ENCODE assay signal across 1 cellular context in the genomic region with DNA sequence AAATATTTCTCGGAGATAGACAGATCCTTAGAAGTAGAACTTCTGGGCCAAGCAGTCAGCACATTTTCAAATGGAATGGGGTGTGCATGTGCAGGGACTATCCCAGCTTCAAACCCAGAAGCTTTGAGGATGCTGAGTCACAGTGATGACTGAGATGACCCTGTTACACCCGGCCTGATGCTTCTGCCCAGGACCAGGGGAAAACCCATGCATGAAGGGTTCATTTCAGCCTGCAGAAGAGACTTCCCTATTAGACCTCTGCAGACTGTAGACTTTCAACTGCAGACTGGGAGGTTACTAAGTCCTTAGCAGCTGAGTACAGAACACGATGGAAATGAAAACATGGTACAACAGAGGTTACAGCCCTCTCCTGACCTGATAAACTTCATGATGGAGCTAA.
TF ChIP-seq lines count a peak whose summit lies in the region.

No MANE protein-coding gene starts in this region.

TF ChIP-seq in SK-N-SH treated with all-trans-retinoic acid at 6 μM for 48 hours, 23 proteins besides CTCF, POLR2A, EP300 and RAD21 (continued from another document):
- TF ChIP-seq, protein P1, sequence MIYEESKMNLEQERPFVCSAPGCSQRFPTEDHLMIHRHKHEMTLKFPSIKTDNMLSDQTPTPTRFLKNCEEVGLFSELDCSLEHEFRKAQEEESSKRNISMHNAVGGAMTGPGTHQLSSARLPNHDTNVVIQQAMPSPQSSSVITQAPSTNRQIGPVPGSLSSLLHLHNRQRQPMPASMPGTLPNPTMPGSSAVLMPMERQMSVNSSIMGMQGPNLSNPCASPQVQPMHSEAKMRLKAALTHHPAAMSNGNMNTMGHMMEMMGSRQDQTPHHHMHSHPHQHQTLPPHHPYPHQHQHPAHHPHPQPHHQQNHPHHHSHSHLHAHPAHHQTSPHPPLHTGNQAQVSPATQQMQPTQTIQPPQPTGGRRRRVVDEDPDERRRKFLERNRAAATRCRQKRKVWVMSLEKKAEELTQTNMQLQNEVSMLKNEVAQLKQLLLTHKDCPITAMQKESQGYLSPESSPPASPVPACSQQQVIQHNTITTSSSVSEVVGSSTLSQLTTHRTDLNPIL (CRISPR knock-in tag; IDR thresholded peaks at IDR 0.05; ENCODE audit: low read depth): no peak
- TF ChIP-seq ZFP30 (CRISPR knock-in tag; IDR thresholded peaks at IDR 0.05) (no peak), ISL1 (CRISPR knock-in tag; IDR thresholded peaks at IDR 0.05) (no peak), ZC3H10 (CRISPR knock-in tag; IDR thresholded peaks at IDR 0.05) (no peak), ESRRG (CRISPR knock-in tag; IDR thresholded peaks at IDR 0.05) (no peak), TOX (CRISPR knock-in tag; IDR thresholded peaks at IDR 0.05; ENCODE audit: borderline replicate concordance) (no peak), ZFP3 (CRISPR knock-in tag; IDR thresholded peaks at IDR 0.05) (no peak), ZNF70 (CRISPR knock-in tag; IDR thresholded peaks at IDR 0.05) (no peak), ARNTL (CRISPR knock-in tag; IDR thresholded peaks at IDR 0.05; ENCODE audit: borderline replicate concordance, low read depth) (no peak), TCF4 (CRISPR knock-in tag; IDR thresholded peaks at IDR 0.05; ENCODE audit: borderline replicate concordance) (no peak), CSDC2 (CRISPR knock-in tag; IDR thresholded peaks at IDR 0.05) (no peak)
- TF ChIP-seq, protein P2, sequence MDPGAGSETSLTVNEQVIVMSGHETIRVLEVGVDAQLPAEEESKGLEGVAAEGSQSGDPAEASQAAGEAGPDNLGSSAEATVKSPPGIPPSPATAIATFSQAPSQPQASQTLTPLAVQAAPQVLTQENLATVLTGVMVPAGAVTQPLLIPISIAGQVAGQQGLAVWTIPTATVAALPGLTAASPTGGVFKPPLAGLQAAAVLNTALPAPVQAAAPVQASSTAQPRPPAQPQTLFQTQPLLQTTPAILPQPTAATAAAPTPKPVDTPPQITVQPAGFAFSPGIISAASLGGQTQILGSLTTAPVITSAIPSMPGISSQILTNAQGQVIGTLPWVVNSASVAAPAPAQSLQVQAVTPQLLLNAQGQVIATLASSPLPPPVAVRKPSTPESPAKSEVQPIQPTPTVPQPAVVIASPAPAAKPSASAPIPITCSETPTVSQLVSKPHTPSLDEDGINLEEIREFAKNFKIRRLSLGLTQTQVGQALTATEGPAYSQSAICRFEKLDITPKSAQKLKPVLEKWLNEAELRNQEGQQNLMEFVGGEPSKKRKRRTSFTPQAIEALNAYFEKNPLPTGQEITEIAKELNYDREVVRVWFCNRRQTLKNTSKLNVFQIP (CRISPR knock-in tag; IDR thresholded peaks at IDR 0.05; ENCODE audit: borderline replicate concordance, low read depth): no peak
- TF ChIP-seq, protein P3, sequence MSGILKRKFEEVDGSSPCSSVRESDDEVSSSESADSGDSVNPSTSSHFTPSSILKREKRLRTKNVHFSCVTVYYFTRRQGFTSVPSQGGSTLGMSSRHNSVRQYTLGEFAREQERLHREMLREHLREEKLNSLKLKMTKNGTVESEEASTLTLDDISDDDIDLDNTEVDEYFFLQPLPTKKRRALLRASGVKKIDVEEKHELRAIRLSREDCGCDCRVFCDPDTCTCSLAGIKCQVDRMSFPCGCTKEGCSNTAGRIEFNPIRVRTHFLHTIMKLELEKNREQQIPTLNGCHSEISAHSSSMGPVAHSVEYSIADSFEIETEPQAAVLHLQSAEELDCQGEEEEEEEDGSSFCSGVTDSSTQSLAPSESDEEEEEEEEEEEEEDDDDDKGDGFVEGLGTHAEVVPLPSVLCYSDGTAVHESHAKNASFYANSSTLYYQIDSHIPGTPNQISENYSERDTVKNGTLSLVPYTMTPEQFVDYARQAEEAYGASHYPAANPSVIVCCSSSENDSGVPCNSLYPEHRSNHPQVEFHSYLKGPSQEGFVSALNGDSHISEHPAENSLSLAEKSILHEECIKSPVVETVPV (CRISPR knock-in tag; IDR thresholded peaks at IDR 0.05): no peak
TF ChIP-seq in SK-N-SH treated with all-trans-retinoic acid at 6 μM for 48 hours: peak in this region for 0.
